8 cellular contexts compared by ENCODE assay signal in the genomic region with DNA sequence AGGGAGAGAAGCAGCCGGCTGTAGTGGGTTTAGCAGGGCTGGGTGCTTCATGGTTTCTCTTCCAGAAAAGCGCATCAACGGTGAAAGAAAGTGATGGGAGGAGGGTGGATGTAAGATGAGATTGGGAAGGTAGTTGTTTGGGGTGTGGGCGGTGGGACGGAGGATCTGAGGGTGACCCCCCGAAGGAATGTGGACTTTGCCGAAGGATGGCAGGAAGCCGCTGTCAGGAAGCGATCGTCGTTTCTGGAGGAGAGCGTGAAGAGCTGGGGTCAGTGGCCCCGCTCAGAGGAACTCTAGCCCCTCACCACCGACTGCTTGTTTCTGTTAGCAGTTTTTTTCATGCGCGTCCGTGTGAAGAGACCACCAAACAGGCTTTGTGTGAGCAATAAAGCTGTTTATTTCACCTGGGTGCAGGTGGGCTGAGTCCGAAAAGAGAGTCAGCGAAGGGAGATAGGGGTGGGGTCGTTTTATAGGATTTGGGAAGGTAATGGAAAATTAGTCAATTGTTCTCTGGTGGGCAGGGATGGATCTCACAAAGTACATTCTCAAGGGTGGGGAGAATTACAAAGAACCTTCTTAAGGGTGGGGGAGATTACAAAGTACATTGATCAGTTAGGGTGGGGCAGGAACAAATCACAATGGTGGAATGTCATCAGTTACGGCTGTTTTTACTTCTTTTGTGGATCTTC. TPM values are rescaled to one million over a fixed set of nuclear protein-coding genes. Genes with fewer than 3 reads are reported as not detected.
DNase-seq lines count a peak whose midpoint lies in the region; ATAC-seq and TF ChIP-seq lines count a peak whose summit lies in the region.
"Not testable (repeated sequence)": the region's sequence is repeated elsewhere in the genome, so short reads cannot be mapped to it uniquely, and the experiment has no call there.

No MANE protein-coding gene starts in this region.

- H3K4me1 Mint-ChIP-seq in activated T-cell treated with anti-CD3 and anti-CD28 coated beads, Interleukin-2, amount 50 U/mL, for 4 hours (ENCODE audit: low read depth) = peaks cover 55% of the 10 kb centered on the region

- H3K9ac ChIP-seq in NT2/D1 (ENCODE audit: insufficient read length, low read depth) = peak overlapping the region; percentile 98
- peak overlapping the region; percentile 96 to 98 for H3K9ac ChIP-seq in colonic mucosa (ENCODE audit: low read depth in 2 of 2, low read length in 2 of 2)
- H3K9ac ChIP-seq in mucosa of rectum (ENCODE audit: low read depth in 1 of 2, low read length in 2 of 2) = peak overlapping the region; percentile 97

- intact Hi-C loops in colonic mucosa (cut with DNase I) = not testable (repeated sequence)
- intact Hi-C loops in left ventricle myocardium superior (cut with micrococcal nuclease) = loop anchor here (10.0 kb wide), 1 partner anchor 47 kb away; no protein-coding TSS in a partner anchor

- H2AFZ ChIP-seq in ACC112 (ENCODE audit: low read length, unreplicated experiment) = not testable (repeated sequence)

- H3K36me3 Mint-ChIP-seq in activated T-cell treated with anti-CD3 and anti-CD28 coated beads, Interleukin-2, amount 50 U/mL, for 4 hours (ENCODE audit: insufficient read depth) = peaks cover 11% of the 10 kb centered on the region

- H3K27ac ChIP-seq in ACC112 (ENCODE audit: low read depth, low read length) (peak overlapping the region; percentile 99), colonic mucosa (peak overlapping the region; percentile 91), mucosa of rectum (ENCODE audit: low read depth in 2 of 2, low read length in 2 of 2) (peak overlapping the region; percentile 95), skin epidermis (peak overlapping the region; percentile 81 to 100 (median 98))

- not testable (repeated sequence) for TF ChIP-seq CTCF in colonic mucosa (IDR thresholded peaks at IDR 0.05)

- not testable (repeated sequence) for H3K9me3 ChIP-seq in NT2/D1 (ENCODE audit: insufficient read depth, low read length); colonic mucosa; mucosa of rectum (ENCODE audit: control insufficient read depth in 2 of 2, low read length in 2 of 2)

- H3K4me1 ChIP-seq in ACC112 (ENCODE audit: control insufficient read depth, insufficient read depth, low read length, unreplicated experiment) = peaks cover 27% of the 10 kb centered on the region
- H3K4me1 ChIP-seq in NT2/D1 (ENCODE audit: insufficient read depth, insufficient read length) = peaks cover 11% of the 10 kb centered on the region
- peaks cover 17% of the 10 kb centered on the region for H3K4me1 ChIP-seq in colonic mucosa
- H3K4me1 ChIP-seq in mucosa of rectum (ENCODE audit: control insufficient read depth in 2 of 2, insufficient read depth in 2 of 2, low read length in 2 of 2) = peaks cover 32 to 38% of the 10 kb centered on the region in 2 donors

- not testable (repeated sequence) for H3K27me3 Mint-ChIP-seq in activated T-cell treated with anti-CD3 and anti-CD28 coated beads, Interleukin-2, amount 50 U/mL, for 4 hours (ENCODE audit: low read depth)

- H3K4me3 Mint-ChIP-seq in activated T-cell treated with anti-CD3 and anti-CD28 coated beads, Interleukin-2, amount 50 U/mL, for 4 hours = peak overlapping the region; percentile 97

- DNase-seq in NT2/D1 (ENCODE audit: low read depth, low spot score); activated T-cell treated with anti-CD3 and anti-CD28 coated beads, Interleukin-2, amount 50 U/mL, for 4 hours; colonic mucosa; left ventricle myocardium superior: not testable (repeated sequence)

- H3K4me3 ChIP-seq in ACC112 (ENCODE audit: low read depth, low read length) (peak overlapping the region; percentile 98), NT2/D1 (ENCODE audit: insufficient read length, low read depth) (peak overlapping the region; percentile 85), colonic mucosa (peak overlapping the region; percentile 74), mucosa of rectum (ENCODE audit: low read length in 2 of 2) (peak overlapping the region; percentile 80 to 91), skin epidermis (peak overlapping the region; percentile 63 to 99 (median 91))

- peaks cover 57% of the 10 kb centered on the region for H3K79me2 ChIP-seq in ACC112 (ENCODE audit: control insufficient read depth, insufficient read depth, low read length, unreplicated experiment)

- ATAC-seq in GM21825 (IDR thresholded peaks at IDR 0.05; ENCODE audit: unreplicated experiment) (peak; percentile 8), left ventricle myocardium superior (peak; percentile 4)
- not testable (repeated sequence) for ATAC-seq in activated T-cell treated with anti-CD3 and anti-CD28 coated beads, Interleukin-2, amount 50 U/mL, for 4 hours

- not testable (repeated sequence) for H3K9me3 Mint-ChIP-seq in activated T-cell treated with anti-CD3 and anti-CD28 coated beads, Interleukin-2, amount 50 U/mL, for 4 hours

- not testable (repeated sequence) for H3K27me3 ChIP-seq in ACC112 (ENCODE audit: insufficient read depth, low read length); NT2/D1 (ENCODE audit: insufficient read depth, insufficient read length); colonic mucosa; mucosa of rectum (ENCODE audit: control insufficient read depth in 2 of 2, insufficient read depth in 2 of 2, low read length in 2 of 2)

- not testable (repeated sequence) for H3K36me3 ChIP-seq in ACC112 (ENCODE audit: insufficient read depth, low read length); colonic mucosa; mucosa of rectum (ENCODE audit: control insufficient read depth in 2 of 2, insufficient read depth in 2 of 2, low read length in 2 of 2)
- peaks cover 16% of the 10 kb centered on the region for H3K36me3 ChIP-seq in NT2/D1 (ENCODE audit: insufficient read depth, insufficient read length, low read length)

RNA-seq across cellular contexts. Expression of a gene that starts 0.8 kb away (rescaled TPM):
- total RNA-seq in activated T-cell treated with anti-CD3 and anti-CD28 coated beads, Interleukin-2, amount 50 U/mL, for 4 hours = 10 to 100 TPM; 83.2 to 90.5 (median 84.0) TPM
- total RNA-seq in colonic mucosa (100 to 1,000 TPM in 1 of 2 donors, 10 to 100 TPM in 1; 93.1 to 102 TPM), left ventricle myocardium superior (51.0 TPM)

RNA-seq across cellular contexts. Expression of a gene that starts 12.6 kb away (rescaled TPM):
- 1 to 10 TPM; 4.6 to 5.8 (median 5.7) TPM for total RNA-seq in activated T-cell treated with anti-CD3 and anti-CD28 coated beads, Interleukin-2, amount 50 U/mL, for 4 hours
- 10 to 100 TPM; 10.4 to 13.2 TPM for total RNA-seq in colonic mucosa
- total RNA-seq in left ventricle myocardium superior = 14.2 TPM
